ENCODE assay signal across 32 cellular contexts in the genomic region with DNA sequence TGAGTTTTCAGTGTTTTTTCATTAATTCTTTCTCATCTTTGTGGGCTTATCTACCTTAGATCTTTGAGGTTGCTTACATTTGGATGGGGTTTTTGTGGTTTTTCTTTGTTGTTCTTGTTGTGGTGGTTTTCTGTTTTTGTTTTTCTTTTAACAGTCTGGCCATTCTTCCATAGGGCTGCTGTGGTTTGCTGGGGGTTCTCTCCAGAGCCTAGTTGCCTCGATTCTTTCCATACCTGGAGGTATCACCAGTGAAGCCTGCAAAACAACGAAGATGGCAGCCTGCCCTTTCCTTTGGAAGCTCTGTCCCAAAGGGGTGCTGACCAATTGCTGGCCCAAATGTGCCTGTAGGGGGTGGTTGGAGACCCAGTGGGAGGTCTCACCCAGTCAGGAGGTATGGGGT.
"Had no signal": no experiment of that assay in that cellular context is flagged by ENCODE, and none has a peak within 500 bp of the region (broad histone marks: within the 10 kb centered on the region; RNA-seq: fewer than 3 reads in every experiment).

No MANE protein-coding gene starts in this region.

- H3K27ac ChIP-seq: body of pancreas, esophagus muscularis mucosa, foreskin keratinocyte, gastrocnemius medialis, heart left ventricle, VCaP had no signal

- ATAC-seq: activated CD8-positive, alpha-beta memory T cell treated with anti-CD3 and anti-CD28 coated beads, Interleukin-2, amount 10 ng/mL, durations not matched to agents 7 days and 5 days; activated CD8-positive, alpha-beta T cell treated with anti-CD3 and anti-CD28 coated beads, Interleukin-2, amount 10 ng/mL, durations not matched to agents 7 days and 5 days; body of pancreas; effector memory CD8-positive, alpha-beta T cell; foreskin keratinocyte; gastrocnemius medialis; heart left ventricle; T-helper 17 cell; WTC11 had no signal

- DNase-seq: activated CD4-positive, alpha-beta memory T cell treated with anti-CD3 and anti-CD28 coated beads for 36 hours; activated CD4-positive, alpha-beta T cell treated with anti-CD3 and anti-CD28 coated beads for 1 hour; activated CD4-positive, alpha-beta T cell treated with anti-CD3 and anti-CD28 coated beads for 4 hours; activated CD4-positive, alpha-beta T cell treated with anti-CD3 and anti-CD28 coated beads, Interleukin-2, amount 50 U/mL, for 1 hour; activated CD8-positive, alpha-beta memory T cell treated with anti-CD3 and anti-CD28 coated beads, Interleukin-2, amount 10 ng/mL, durations not matched to agents 7 days and 5 days; activated CD8-positive, alpha-beta memory T cell treated with anti-CD3 and anti-CD28 coated beads, Interleukin-2, amount 50 U/mL, for 4 hours; activated CD8-positive, alpha-beta T cell treated with anti-CD3 and anti-CD28 coated beads, Interleukin-2, amount 10 ng/mL, durations not matched to agents 7 days and 5 days; activated effector memory CD4-positive, alpha-beta T cell treated with Interleukin-2 at 50 U/mL for 16 hours; activated gamma-delta T cell treated with Interleukin-2 at 50 U/mL for 16 hours; activated naive CD4-positive, alpha-beta T cell treated with anti-CD3 and anti-CD28 coated beads, Interleukin-2, amount 50 U/mL, for 16 hours; activated naive CD4-positive, alpha-beta T cell treated with Interleukin-2 at 50 U/mL for 16 hours; activated T-cell treated with anti-CD3 and anti-CD28 coated beads, Interleukin-2, amount 50 U/mL, for 1 hour; activated T-cell treated with anti-CD3 and anti-CD28 coated beads, Interleukin-2, amount 50 U/mL, for 48 hours; amniotic stem cell; anterior cingulate cortex; body of pancreas; caudate nucleus; cortex of kidney; dermis blood vessel endothelial cell; effector CD4-positive, alpha-beta T cell; effector memory CD8-positive, alpha-beta T cell; erythroblast; foreskin keratinocyte; gastrocnemius medialis; glutamatergic neuron; heart left ventricle; hypothalamus; T-helper 17 cell had no signal

- H3K4me3 Mint-ChIP-seq: activated CD4-positive, alpha-beta memory T cell treated with anti-CD3 and anti-CD28 coated beads for 36 hours; activated CD8-positive, alpha-beta memory T cell treated with anti-CD3 and anti-CD28 coated beads, Interleukin-2, amount 10 ng/mL, durations not matched to agents 7 days and 5 days; activated CD8-positive, alpha-beta T cell treated with anti-CD3 and anti-CD28 coated beads, Interleukin-2, amount 10 ng/mL, durations not matched to agents 7 days and 5 days; activated naive CD8-positive, alpha-beta T cell; T-helper 17 cell; WTC11 had no signal

- H3K36me3 ChIP-seq: esophagus muscularis mucosa, gastrocnemius medialis, heart left ventricle had no signal

- H3K27ac Mint-ChIP-seq: activated CD4-positive, alpha-beta memory T cell treated with anti-CD3 and anti-CD28 coated beads for 36 hours; activated CD8-positive, alpha-beta memory T cell treated with anti-CD3 and anti-CD28 coated beads, Interleukin-2, amount 10 ng/mL, durations not matched to agents 7 days and 5 days; activated CD8-positive, alpha-beta T cell treated with anti-CD3 and anti-CD28 coated beads, Interleukin-2, amount 10 ng/mL, durations not matched to agents 7 days and 5 days; activated naive CD8-positive, alpha-beta T cell; effector memory CD8-positive, alpha-beta T cell; T-helper 17 cell; WTC11 had no signal

- H3K4me3 ChIP-seq: body of pancreas, esophagus muscularis mucosa, gastrocnemius medialis, heart left ventricle had no signal

- H3K9me3 Mint-ChIP-seq: effector memory CD8-positive, alpha-beta T cell had no signal

- H3K27me3 ChIP-seq: body of pancreas, esophagus muscularis mucosa, foreskin keratinocyte, gastrocnemius medialis, heart left ventricle had no signal

- H3K36me3 Mint-ChIP-seq: activated CD8-positive, alpha-beta memory T cell treated with anti-CD3 and anti-CD28 coated beads, Interleukin-2, amount 10 ng/mL, durations not matched to agents 7 days and 5 days had no signal

- H3K4me1 ChIP-seq: body of pancreas, esophagus muscularis mucosa, foreskin keratinocyte, gastrocnemius medialis, heart left ventricle had no signal

- H3K4me1 Mint-ChIP-seq: activated CD8-positive, alpha-beta memory T cell treated with anti-CD3 and anti-CD28 coated beads, Interleukin-2, amount 10 ng/mL, durations not matched to agents 7 days and 5 days; T-helper 17 cell; WTC11 had no signal

- H3K27me3 Mint-ChIP-seq: activated CD4-positive, alpha-beta memory T cell treated with anti-CD3 and anti-CD28 coated beads for 36 hours; T-helper 17 cell had no signal
